22 cellular contexts compared by ENCODE assay signal in genomic region chr2:9170458-9171130, GRCh38. TPM values are rescaled to one million over a fixed set of nuclear protein-coding genes. Genes with fewer than 3 reads are reported as not detected.
DNase-seq lines count a peak whose midpoint lies in the region; ATAC-seq and TF ChIP-seq lines count a peak whose summit lies in the region.
"Had no signal": no experiment of that assay in that cellular context is flagged by ENCODE, and none has a peak within 500 bp of the region (broad histone marks: within the 10 kb centered on the region; RNA-seq: fewer than 3 reads in every experiment).

No MANE protein-coding gene starts in this region.

- H3K4me1 ChIP-seq in RWPE2 (ENCODE audit: insufficient read depth, poor library complexity, severe bottlenecking) (peaks cover 27% of the 10 kb centered on the region), suprapubic skin (peaks cover 35% of the 10 kb centered on the region)
- H3K4me1 ChIP-seq: HAP-1 had no signal

- no peak for TF ChIP-seq CTCF in RWPE2 (IDR thresholded peaks at IDR 0.05; ENCODE audit: poor library complexity, severe bottlenecking)
- TF ChIP-seq CTCF in suprapubic skin (IDR thresholded peaks at IDR 0.05) = no peak

- peak overlapping the region; percentile 37 for H3K27ac ChIP-seq in RWPE2 (ENCODE audit: poor library complexity, severe bottlenecking)
- peak overlapping the region; percentile 1 for H3K27ac ChIP-seq in suprapubic skin
- H3K27ac ChIP-seq: 22Rv1, BLaER1, dorsolateral prefrontal cortex had no signal

- H3K4me3 ChIP-seq in RWPE2 (ENCODE audit: severe bottlenecking) (no peak overlapping the region), suprapubic skin (no peak overlapping the region)
- H3K4me3 ChIP-seq: BLaER1, dorsolateral prefrontal cortex, HAP-1, Peyer's patch, skin epidermis had no signal

- ATAC-seq in RWPE2 (ENCODE audit: low read depth) (peak; percentile 23; the same call in 1 of the 3 replicates), HG02798 (IDR thresholded peaks at IDR 0.05; ENCODE audit: poor library complexity, unreplicated experiment) (no peak), GM19455 (IDR thresholded peaks at IDR 0.05; ENCODE audit: unreplicated experiment) (no peak)
- ATAC-seq: HepG2; stimulated activated memory B cell treated with anti-CD40 and anti-IgM and Interleukin-4, amounts not matched to agents 10 μg/mL and 1 μg/mL and 100 μg/mL, for 72 hours; T-cell had no signal

- no peak for TF ChIP-seq POLR2A in suprapubic skin (IDR thresholded peaks at IDR 0.05)

- H3K27me3 ChIP-seq in RWPE2 (ENCODE audit: insufficient read depth, poor library complexity, severe bottlenecking) (no peaks in the 10 kb centered on the region), suprapubic skin (no peaks in the 10 kb centered on the region)
- H3K27me3 ChIP-seq: BLaER1, dorsolateral prefrontal cortex, Peyer's patch had no signal

- H3K9me3 ChIP-seq in RWPE2 (ENCODE audit: severe bottlenecking) (no peaks in the 10 kb centered on the region), suprapubic skin (no peaks in the 10 kb centered on the region)
- H3K9me3 ChIP-seq: HAP-1, Peyer's patch had no signal

- H3K36me3 ChIP-seq in RWPE2 (ENCODE audit: low read depth) (no peaks in the 10 kb centered on the region), suprapubic skin (no peaks in the 10 kb centered on the region)
- H3K36me3 ChIP-seq: BLaER1, HAP-1, Peyer's patch had no signal

- 63% methylated on average over 8 of the region's 8 CpGs for WGBS in suprapubic skin

- TF ChIP-seq EP300 in suprapubic skin (IDR thresholded peaks at IDR 0.05) = no peak

- DNase-seq in DMS53 (lab: John Stamatoyannopoulos, UW) (peak; percentile 48), DMS53 treated with DMSO at 0.1 percent for 48 hours (lab: John Stamatoyannopoulos, UW; ENCODE audit: unreplicated experiment) (no peak), RWPE2 (ENCODE audit: low spot score) (no peak), kidney tubule cell (ENCODE audit: low spot score) (peak; percentile 47), suprapubic skin (ENCODE audit: low spot score in 2 of 2) (no peak), EL (no peak)
- DNase-seq: activated CD4-positive, alpha-beta T cell treated with anti-CD3 and anti-CD28 coated beads for 1 hour; activated CD8-positive, alpha-beta memory T cell treated with anti-CD3 and anti-CD28 coated beads, Interleukin-2, amount 50 U/mL, for 4 hours; activated naive CD4-positive, alpha-beta T cell treated with anti-CD3 and anti-CD28 coated beads, Interleukin-2, amount 10 ng/mL, durations not matched to agents 7 days and 5 days; DMS79; dorsolateral prefrontal cortex; occipital lobe; Peyer's patch; T-cell had no signal

RNA-seq across cellular contexts. Expression of gene ASAP2, which starts 36.0 kb away (rescaled TPM):
- 10 to 100 TPM; 22.0 to 54.6 (median 30.0) TPM for total RNA-seq in suprapubic skin

Comparison
In these comparisons a context has a peak if more than half of its experiments do, and no peak if none do; other contexts are left out.
1. DNase-seq: peak in DMS53 (single experiment) and kidney tubule cell (single experiment); none in DMS53 treated with DMSO at 0.1 percent for 48 hours (single experiment), RWPE2 (single experiment), suprapubic skin (0 of 2) and EL (single experiment).